Comparison of ENCODE assay signal across 20 cellular contexts in genomic region chr11:47285969-47286770, GRCh38.
"Had no signal": no experiment of that assay in that cellular context is flagged by ENCODE, and none has a peak within 500 bp of the region (broad histone marks: within the 10 kb centered on the region; RNA-seq: fewer than 3 reads in every experiment).

No MANE protein-coding gene starts in this region.

- H3K4me1 ChIP-seq: ascending aorta, stomach had no signal

- H3K9me3 ChIP-seq: ascending aorta, mucosa of descending colon, psoas muscle, right lobe of liver, stomach had no signal

- H3K4me3 ChIP-seq: ascending aorta, mucosa of descending colon, psoas muscle, right lobe of liver, smooth muscle cell, stomach had no signal

- H3K9me3 Mint-ChIP-seq: activated naive CD4-positive, alpha-beta T cell treated with anti-CD3 and anti-CD28 coated beads for 36 hours; activated T-helper 2 cell treated with anti-CD3 and anti-CD28 coated beads, Interferon-gamma antibody, Interleukin-2, Interleukin-4, amounts not matched to agents 10 μg/mL and 5 μg/mL and 100 μg/mL, durations not matched to agents 14 hours and 24 hours and 36 hours; naive B cell; type B pancreatic cell had no signal

- ATAC-seq: left lobe of liver, mucosa of descending colon, right lobe of liver had no signal

- H3K4me3 Mint-ChIP-seq: activated naive CD4-positive, alpha-beta T cell treated with anti-CD3 and anti-CD28 coated beads for 36 hours; naive B cell; type B pancreatic cell had no signal

- H3K27me3 ChIP-seq: ascending aorta, right lobe of liver, stomach had no signal

- DNase-seq: activated CD4-positive, CD25-positive, alpha-beta regulatory T cell treated with anti-CD3 and anti-CD28 coated beads, Interleukin-2, amount 50 U/mL, for 72 hours; activated naive CD4-positive, alpha-beta T cell treated with anti-CD3 and anti-CD28 coated beads for 36 hours; activated T-cell treated with anti-CD3 and anti-CD28 coated beads for 4 hours; dermis blood vessel endothelial cell; foreskin fibroblast; hypothalamus; islet precursor cell; mammary epithelial cell; mucosa of descending colon; naive B cell; psoas muscle; right lobe of liver; stimulated activated CD4-positive, alpha-beta T cell treated with anti-CD3 and anti-CD28 coated beads, Interleukin-4, amount 100 ng/mL, for 1 hour; stomach had no signal

- H3K27ac Mint-ChIP-seq: activated naive CD4-positive, alpha-beta T cell treated with anti-CD3 and anti-CD28 coated beads for 36 hours; activated T-helper 2 cell treated with anti-CD3 and anti-CD28 coated beads, Interferon-gamma antibody, Interleukin-2, Interleukin-4, amounts not matched to agents 10 μg/mL and 5 μg/mL and 100 μg/mL, durations not matched to agents 14 hours and 24 hours and 36 hours; type B pancreatic cell had no signal

- H3K27ac ChIP-seq: ascending aorta, epithelial cell of prostate, right lobe of liver, stomach had no signal

- H3K27me3 Mint-ChIP-seq: naive B cell, type B pancreatic cell had no signal
